8 cellular contexts compared by ENCODE assay signal in the genomic region with DNA sequence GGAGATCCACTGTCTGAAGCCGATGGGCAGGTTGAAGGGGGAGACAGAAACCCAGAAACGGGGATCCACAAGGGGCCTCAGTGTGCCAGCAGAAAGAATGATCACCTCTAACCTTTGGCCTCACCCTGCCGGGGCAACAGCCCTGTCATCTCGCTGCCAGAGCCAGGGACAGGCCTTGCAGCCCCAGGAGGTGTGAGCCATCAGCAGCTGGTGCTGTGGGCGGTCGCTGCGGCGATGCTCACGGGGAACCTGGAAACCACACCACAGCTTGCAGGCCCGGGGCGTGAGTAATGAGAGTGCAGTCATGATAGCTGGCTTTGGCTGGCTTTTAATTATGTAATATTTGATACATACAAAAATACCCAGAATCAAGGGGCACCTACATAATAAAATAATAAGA. TPM values are rescaled to one million over a fixed set of nuclear protein-coding genes. Genes with fewer than 3 reads are reported as not detected.
A peak's percentile ranks its signal among the peaks of the same experiment; 100 is the strongest.
DNase-seq lines count a peak whose midpoint lies in the region; ATAC-seq and TF ChIP-seq lines count a peak whose summit lies in the region.

No MANE protein-coding gene starts in this region.

- ATAC-seq in HG02759 (IDR thresholded peaks at IDR 0.05; ENCODE audit: unreplicated experiment) (peak; percentile 77), HG02970 (IDR thresholded peaks at IDR 0.05; ENCODE audit: low FRiP score, unreplicated experiment) (no peak), SK-N-SH treated with all-trans-retinoic acid at 6 μM for 48 hours (no peak)

- no peak overlapping the region for H3K4me3 Mint-ChIP-seq in activated naive CD8-positive, alpha-beta T cell treated with anti-CD3 and anti-CD28 coated beads for 36 hours

- H3K4me1 Mint-ChIP-seq in activated naive CD8-positive, alpha-beta T cell treated with anti-CD3 and anti-CD28 coated beads for 36 hours = peaks cover 9% of the 10 kb centered on the region

- peak; percentile 46 for DNase-seq in GM10248 (ENCODE audit: extremely low spot score)
- DNase-seq in T follicular helper cell (ENCODE audit: low read depth) = peak; percentile 27
- peak; percentile 85 for DNase-seq in activated naive CD8-positive, alpha-beta T cell treated with anti-CD3 and anti-CD28 coated beads for 36 hours
- peak; percentile 86 for DNase-seq in stimulated activated CD4-positive, alpha-beta T cell treated with anti-CD3 and anti-CD28 coated beads, Interleukin-15, amount 100 ng/mL, for 24 hours
- DNase-seq in amniotic stem cell (lab: John Stamatoyannopoulos, UW) = no peak

- CTCF ChIA-PET in GM10248 (lab: Yijun Ruan, JAX) = interaction anchor here (1.1 kb wide), 1 partner anchor 23 kb away, joined by 3 read pairs; no protein-coding TSS in a partner anchor

- POLR2A ChIA-PET in GM10248 (lab: Yijun Ruan, JAX) = no interaction called here

- no peak for TF ChIP-seq CTCF in GM10248 (IDR thresholded peaks at IDR 0.05; ENCODE audit: control extremely low read depth, extremely low read depth, low read depth, missing control alignments)

- H3K9me3 Mint-ChIP-seq in activated naive CD8-positive, alpha-beta T cell treated with anti-CD3 and anti-CD28 coated beads for 36 hours = peaks cover 12% of the 10 kb centered on the region

- H3K27ac Mint-ChIP-seq in activated naive CD8-positive, alpha-beta T cell treated with anti-CD3 and anti-CD28 coated beads for 36 hours = no peak overlapping the region

- H3K36me3 Mint-ChIP-seq in activated naive CD8-positive, alpha-beta T cell treated with anti-CD3 and anti-CD28 coated beads for 36 hours = peaks cover 8% of the 10 kb centered on the region

- H3K27me3 Mint-ChIP-seq in activated naive CD8-positive, alpha-beta T cell treated with anti-CD3 and anti-CD28 coated beads for 36 hours = peaks cover 16% of the 10 kb centered on the region

TF ChIP-seq in SK-N-SH treated with all-trans-retinoic acid at 6 μM for 48 hours, 23 proteins besides CTCF, POLR2A, EP300 and RAD21:
- TF ChIP-seq BACH2 (CRISPR knock-in tag; IDR thresholded peaks at IDR 0.05; ENCODE audit: borderline replicate concordance) (no peak), ZFP30 (CRISPR knock-in tag; IDR thresholded peaks at IDR 0.05) (no peak), PPARA (CRISPR knock-in tag; IDR thresholded peaks at IDR 0.05; ENCODE audit: borderline replicate concordance) (no peak), ISL1 (CRISPR knock-in tag; IDR thresholded peaks at IDR 0.05) (no peak), ARNTL (CRISPR knock-in tag; IDR thresholded peaks at IDR 0.05; ENCODE audit: borderline replicate concordance, low read depth) (no peak), ZNF70 (CRISPR knock-in tag; IDR thresholded peaks at IDR 0.05) (no peak)

RNA-seq across cellular contexts. Expression of gene TTC7B, which starts 4.7 kb away (rescaled TPM):
- 1 to 10 TPM; 7.1 to 7.6 TPM for total RNA-seq in activated naive CD8-positive, alpha-beta T cell treated with anti-CD3 and anti-CD28 coated beads for 36 hours
